In the genomic region with DNA sequence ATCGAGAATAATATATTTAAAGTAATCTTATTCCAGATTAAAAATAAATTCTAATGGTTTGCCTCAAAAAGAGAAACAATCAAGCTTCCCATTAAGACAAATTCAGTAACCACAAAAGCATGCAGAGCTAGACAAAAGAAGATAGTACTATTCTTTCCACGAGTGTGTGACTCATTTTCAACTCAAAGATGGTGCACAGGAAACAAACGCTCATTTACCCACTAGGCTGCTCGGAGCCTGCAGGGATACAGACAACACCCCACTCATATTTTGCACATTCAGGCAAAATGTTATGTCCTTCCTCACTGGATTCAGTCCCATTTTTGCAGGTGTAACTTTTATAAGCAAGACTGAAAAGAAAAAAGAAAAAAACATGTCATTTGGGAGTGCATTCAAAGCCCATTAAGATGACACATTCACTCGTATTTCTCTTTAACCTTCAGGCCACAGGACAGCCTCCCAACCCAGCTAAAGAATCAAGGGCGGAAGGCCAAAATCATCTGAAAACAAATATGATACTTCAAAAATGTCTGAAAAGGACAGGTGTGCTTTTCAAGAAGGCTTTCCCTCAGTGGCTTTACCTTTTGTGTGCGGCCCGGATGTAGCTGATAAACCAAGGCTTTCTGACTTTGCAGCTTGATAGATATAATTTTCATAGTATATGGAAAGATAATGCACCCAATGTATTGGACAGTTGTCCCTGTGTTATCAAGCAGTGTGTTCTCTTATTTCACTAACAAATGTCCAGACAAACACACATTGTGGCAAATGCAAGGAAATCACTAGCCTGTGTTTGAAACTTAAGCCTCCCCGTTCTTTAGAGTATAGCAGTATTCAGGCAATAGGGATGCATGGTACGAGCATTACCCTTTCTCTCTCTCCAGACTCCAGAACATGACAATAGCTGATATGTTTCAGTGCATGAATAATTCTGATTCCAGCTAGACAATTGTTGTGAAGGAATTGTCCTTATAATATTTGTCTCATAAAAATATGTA, we compare ENCODE assay signal across 1 cellular context.
TF ChIP-seq lines count a peak whose summit lies in the region.

No MANE protein-coding gene starts in this region.

TF ChIP-seq in HCT116, 20 proteins besides CTCF, POLR2A, EP300 and RAD21 (continued from another document):
- TF ChIP-seq TCF7L2 (IDR thresholded peaks at IDR 0.05; ENCODE audit: borderline replicate concordance, extremely low read depth, insufficient read depth, insufficient read length): peak; percentile 42
- no peak for TF ChIP-seq EGR1 (IDR thresholded peaks at IDR 0.05; ENCODE audit: low read depth)
- peak; percentile 74 for TF ChIP-seq YY1 (IDR thresholded peaks at IDR 0.05; ENCODE audit: extremely low read depth, insufficient replicate concordance, low read depth, low read length)
- TF ChIP-seq, protein P1, sequence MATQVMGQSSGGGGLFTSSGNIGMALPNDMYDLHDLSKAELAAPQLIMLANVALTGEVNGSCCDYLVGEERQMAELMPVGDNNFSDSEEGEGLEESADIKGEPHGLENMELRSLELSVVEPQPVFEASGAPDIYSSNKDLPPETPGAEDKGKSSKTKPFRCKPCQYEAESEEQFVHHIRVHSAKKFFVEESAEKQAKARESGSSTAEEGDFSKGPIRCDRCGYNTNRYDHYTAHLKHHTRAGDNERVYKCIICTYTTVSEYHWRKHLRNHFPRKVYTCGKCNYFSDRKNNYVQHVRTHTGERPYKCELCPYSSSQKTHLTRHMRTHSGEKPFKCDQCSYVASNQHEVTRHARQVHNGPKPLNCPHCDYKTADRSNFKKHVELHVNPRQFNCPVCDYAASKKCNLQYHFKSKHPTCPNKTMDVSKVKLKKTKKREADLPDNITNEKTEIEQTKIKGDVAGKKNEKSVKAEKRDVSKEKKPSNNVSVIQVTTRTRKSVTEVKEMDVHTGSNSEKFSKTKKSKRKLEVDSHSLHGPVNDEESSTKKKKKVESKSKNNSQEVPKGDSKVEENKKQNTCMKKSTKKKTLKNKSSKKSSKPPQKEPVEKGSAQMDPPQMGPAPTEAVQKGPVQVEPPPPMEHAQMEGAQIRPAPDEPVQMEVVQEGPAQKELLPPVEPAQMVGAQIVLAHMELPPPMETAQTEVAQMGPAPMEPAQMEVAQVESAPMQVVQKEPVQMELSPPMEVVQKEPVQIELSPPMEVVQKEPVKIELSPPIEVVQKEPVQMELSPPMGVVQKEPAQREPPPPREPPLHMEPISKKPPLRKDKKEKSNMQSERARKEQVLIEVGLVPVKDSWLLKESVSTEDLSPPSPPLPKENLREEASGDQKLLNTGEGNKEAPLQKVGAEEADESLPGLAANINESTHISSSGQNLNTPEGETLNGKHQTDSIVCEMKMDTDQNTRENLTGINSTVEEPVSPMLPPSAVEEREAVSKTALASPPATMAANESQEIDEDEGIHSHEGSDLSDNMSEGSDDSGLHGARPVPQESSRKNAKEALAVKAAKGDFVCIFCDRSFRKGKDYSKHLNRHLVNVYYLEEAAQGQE (IDR thresholded peaks at IDR 0.05; ENCODE audit: low read depth): no peak
- no peak; the same call in none of the 2 replicates for TF ChIP-seq CEBPB (IDR thresholded peaks at IDR 0.05; ENCODE audit: low read depth)
- TF ChIP-seq JUND (IDR thresholded peaks at IDR 0.05): peak; percentile 79
- TF ChIP-seq POLR2AphosphoS5 (IDR thresholded peaks at IDR 0.05; ENCODE audit: low read depth, low read length): peak; percentile 73
- TF ChIP-seq FOSL1 (IDR thresholded peaks at IDR 0.05; ENCODE audit: low read depth): peak; percentile 81
- TF ChIP-seq SIN3A (IDR thresholded peaks at IDR 0.05; ENCODE audit: low read depth): no peak; the same call in 1 of the 2 replicates
- no peak for TF ChIP-seq EZH2 (IDR thresholded peaks at IDR 0.05)
- peak; percentile 66 for TF ChIP-seq MAX (IDR thresholded peaks at IDR 0.05)
- TF ChIP-seq ZNF274 (IDR thresholded peaks at IDR 0.05; ENCODE audit: low read depth, low read length): no peak
- TF ChIP-seq, protein P2, sequence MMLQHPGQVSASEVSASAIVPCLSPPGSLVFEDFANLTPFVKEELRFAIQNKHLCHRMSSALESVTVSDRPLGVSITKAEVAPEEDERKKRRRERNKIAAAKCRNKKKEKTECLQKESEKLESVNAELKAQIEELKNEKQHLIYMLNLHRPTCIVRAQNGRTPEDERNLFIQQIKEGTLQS (IDR thresholded peaks at IDR 0.05): no peak
